In genomic region chrX:112643721-112644120, GRCh38 we compare ENCODE assay signal across 11 cellular contexts. TPM values are rescaled to one million over a fixed set of nuclear protein-coding genes. Genes with fewer than 3 reads are reported as not detected.
DNase-seq lines count a peak whose midpoint lies in the region; ATAC-seq and TF ChIP-seq lines count a peak whose summit lies in the region.
"Had no signal": no experiment of that assay in that cellular context is flagged by ENCODE, and none has a peak within 500 bp of the region (broad histone marks: within the 10 kb centered on the region; RNA-seq: fewer than 3 reads in every experiment).

No MANE protein-coding gene starts in this region.

- ATAC-seq in HG02610 (IDR thresholded peaks at IDR 0.05; ENCODE audit: unreplicated experiment) = peak; percentile 76
- ATAC-seq in HG03378 (IDR thresholded peaks at IDR 0.05; ENCODE audit: unreplicated experiment) = peak; percentile 41
- ATAC-seq in left lobe of liver = no peak
- ATAC-seq: gastrocnemius medialis had no signal

- H3K27me3 ChIP-seq in uterus = no peaks in the 10 kb centered on the region
- H3K27me3 ChIP-seq: gastrocnemius medialis had no signal

- H3K36me3 ChIP-seq in uterus = no peaks in the 10 kb centered on the region
- H3K36me3 ChIP-seq: gastrocnemius medialis, prostate gland had no signal

- intact Hi-C loops in uterus (cut with DNase I; ENCODE audit: low total_unique reads) = no loop called here

- TF ChIP-seq POLR2A in uterus (IDR thresholded peaks at IDR 0.05) (no peak), erythroblast (IDR thresholded peaks at IDR 0.05; ENCODE audit: low read length) (no peak)

- H3K27ac ChIP-seq in uterus = no peak overlapping the region
- H3K27ac ChIP-seq: gastrocnemius medialis, prostate gland had no signal

- H3K9me3 ChIP-seq in uterus = no peaks in the 10 kb centered on the region
- H3K9me3 ChIP-seq: gastrocnemius medialis, prostate gland had no signal

- no peak overlapping the region for H3K4me3 ChIP-seq in uterus
- H3K4me3 ChIP-seq: gastrocnemius medialis, prostate gland had no signal

- TF ChIP-seq CTCF in uterus (IDR thresholded peaks at IDR 0.05) = no peak

- no peaks in the 10 kb centered on the region for H3K4me1 ChIP-seq in uterus
- H3K4me1 ChIP-seq: gastrocnemius medialis, prostate gland had no signal

- DNase-seq in stimulated activated CD4-positive, alpha-beta T cell treated with anti-CD3 and anti-CD28 coated beads, Interleukin-15, amount 100 ng/mL, for 24 hours = peak; percentile 24
- DNase-seq in stimulated activated CD4-positive, alpha-beta T cell treated with anti-CD3 and anti-CD28 coated beads, Interleukin-4, amount 100 ng/mL, for 1 hour = no peak
- no peak for DNase-seq in uterus
- DNase-seq in LoVo (ENCODE audit: low spot score) = no peak
- no peak for DNase-seq in erythroblast (lab: John Stamatoyannopoulos, UW)
- DNase-seq in left lobe of liver (ENCODE audit: low spot score) = no peak
- DNase-seq: gastrocnemius medialis had no signal

RNA-seq across cellular contexts. Expression of gene LHFPL1, which starts 36.0 kb away (rescaled TPM):
- total RNA-seq in uterus (under 1 TPM in 1 of 4 donors, not detected in 3; 0.83 TPM), left lobe of liver (not detected)
- total RNA-seq: activated T-helper 2 cell treated with anti-CD3 and anti-CD28 coated beads, Interferon-gamma antibody, Interleukin-2, Interleukin-4, amounts not matched to agents 10 μg/mL and 5 μg/mL and 100 μg/mL, durations not matched to agents 14 hours and 24 hours and 36 hours had no signal
